In genomic region chr9:92764988-92765936, GRCh38 we compare ENCODE assay signal across 8 cellular contexts. TPM values are rescaled to one million over a fixed set of nuclear protein-coding genes. Genes with fewer than 3 reads are reported as not detected.
A peak's percentile ranks its signal among the peaks of the same experiment; 100 is the strongest.
DNase-seq lines count a peak whose midpoint lies in the region; ATAC-seq, FAIRE-seq and TF ChIP-seq lines count a peak whose summit lies in the region.

No MANE protein-coding gene starts in this region.

- H3K36me3 ChIP-seq in breast epithelium (no peaks in the 10 kb centered on the region), small intestine (ENCODE audit: control insufficient read depth in 2 of 2, insufficient read depth in 2 of 2, low read length in 2 of 2) (no peaks in the 10 kb centered on the region)

- H3K27ac ChIP-seq in VCaP (peak overlapping the region; percentile 95), breast epithelium (peak overlapping the region; percentile 99 to 100), small intestine (ENCODE audit: low read depth in 1 of 2, low read length in 1 of 2) (peak overlapping the region; percentile 95 to 98)

- H3K9me3 ChIP-seq in breast epithelium (no peaks in the 10 kb centered on the region), small intestine (ENCODE audit: control insufficient read depth, low read depth) (no peaks in the 10 kb centered on the region)

- peak; percentile 88 for ATAC-seq in GM18873 (IDR thresholded peaks at IDR 0.05; ENCODE audit: low FRiP score, unreplicated experiment)
- peak; percentile 90 for ATAC-seq in HG03135 (IDR thresholded peaks at IDR 0.05; ENCODE audit: unreplicated experiment)

- peak; percentile 73 for TF ChIP-seq POLR2A in breast epithelium (IDR thresholded peaks at IDR 0.05)

- H3K4me3 ChIP-seq in AG09309 (ENCODE audit: control insufficient read depth, low read depth, low read length) (peak overlapping the region; percentile 65), breast epithelium (peak overlapping the region; percentile 87 to 99 (median 93)), small intestine (ENCODE audit: low read depth in 1 of 2, low read length in 2 of 2) (peak overlapping the region; percentile 55 to 77)

- H3K27me3 ChIP-seq in breast epithelium (no peaks in the 10 kb centered on the region), small intestine (ENCODE audit: control insufficient read depth in 2 of 2, insufficient read depth in 2 of 2, low read length in 2 of 2) (no peaks in the 10 kb centered on the region)

- TF ChIP-seq CTCF in AG09309 (IDR thresholded peaks at IDR 0.05; ENCODE audit: control insufficient read depth, insufficient read depth, low read depth, low read length, missing control alignments) (peak; percentile 97), VCaP (conservative IDR thresholded peaks at IDR 0.05) (peak; percentile 97), breast epithelium (IDR thresholded peaks at IDR 0.05) (peak; percentile 73 to 92 (median 91))

- peaks cover 8 to 18% of the 10 kb centered on the region in 2 donors for H3K4me1 ChIP-seq in breast epithelium
- peaks cover 0 to 12% of the 10 kb centered on the region in 2 donors for H3K4me1 ChIP-seq in small intestine (ENCODE audit: control insufficient read depth in 2 of 2, insufficient read depth in 1 of 2, low read depth in 1 of 2, low read length in 1 of 2)

- intact Hi-C loops in breast epithelium (cut with DNase I; ENCODE audit: low total_unique reads): no loop called here

- no peak for FAIRE-seq in small intestine (lab: Jason Lieb, UNC)

- WGBS in small intestine, 3 donors: 1% methylated on average over 56 to 75 of the region's 75 CpGs

- DNase-seq in AG09309 (ENCODE audit: low read depth) (peak; percentile 86), NCI-H2171 treated with DMSO at 0.1 percent for 48 hours (lab: John Stamatoyannopoulos, UW) (peak; percentile 96), breast epithelium (ENCODE audit: low spot score in 2 of 2) (peak; percentile 93 to 99), iPS-NIHi11 (ENCODE audit: low spot score) (peak; percentile 99), small intestine (peak; percentile 95)

RNA-seq across cellular contexts. Expression of gene BICD2, which starts 0.6 kb away (rescaled TPM):
- total RNA-seq in breast epithelium: 10 to 100 TPM; 22.8 to 56.0 (median 26.5) TPM
- 1 to 10 TPM in 2 of 3 donors, under 1 TPM in 1; 0.67 to 5.4 (median 1.1) TPM for polyA plus RNA-seq in small intestine

Comparison
In these comparisons a context has a peak if more than half of its experiments do, and no peak if none do; other contexts are left out.
1. Peak in every context shown above with its lines: DNase-seq, ATAC-seq, H3K4me3 ChIP-seq and H3K27ac ChIP-seq.